Comparison of ENCODE assay signal across 32 cellular contexts in genomic region chr1:3518756-3519155, GRCh38.
"Had no signal": no experiment of that assay in that cellular context is flagged by ENCODE, and none has a peak within 500 bp of the region (broad histone marks: within the 10 kb centered on the region; RNA-seq: fewer than 3 reads in every experiment).

No MANE protein-coding gene starts in this region.

- ATAC-seq: Panc1, Right ventricle myocardium inferior had no signal

- H3K4me2 ChIP-seq: PC-9, SK-N-SH had no signal

- H3K36me3 ChIP-seq: SJSA1 had no signal

- H2AFZ ChIP-seq: PC-9 had no signal

- H3K9ac ChIP-seq: SK-N-SH had no signal

- H3K27me3 ChIP-seq: MG63, SJSA1 had no signal

- H3K9me3 ChIP-seq: MG63, SJSA1, SK-N-SH had no signal

- H3K27ac ChIP-seq: PC-9, RWPE1, SJSA1 had no signal

- H3K4me3 ChIP-seq: MG63, PC-9, SJSA1 had no signal

- DNase-seq: Kasumi-1, MG63, NCI-H1048, NCI-H1092 treated with DMSO at 0.1 percent for 48 hours, NCI-H1105 treated with DMSO at 0.1 percent for 48 hours, NCI-H1417, NCI-H1436, NCI-H146, NCI-H1694, NCI-H187, NCI-H1930, NCI-H2029 treated with DMSO at 0.1 percent for 48 hours, NCI-H2081 treated with DMSO at 0.1 percent for 48 hours, NCI-H2107, NCI-H2171, NCI-H226, NCI-H446 treated with DMSO at 0.1 percent for 48 hours, NCI-H510A, NCI-H524, NCI-H526, NCI-H69, NCI-H748 treated with DMSO at 0.1 percent for 48 hours, NCI-H82, PC-9, SHP77, SIG-M5, SK-N-SH, SW 1271 had no signal
